Comparison of ENCODE assay signal across 1 cellular context in the genomic region with DNA sequence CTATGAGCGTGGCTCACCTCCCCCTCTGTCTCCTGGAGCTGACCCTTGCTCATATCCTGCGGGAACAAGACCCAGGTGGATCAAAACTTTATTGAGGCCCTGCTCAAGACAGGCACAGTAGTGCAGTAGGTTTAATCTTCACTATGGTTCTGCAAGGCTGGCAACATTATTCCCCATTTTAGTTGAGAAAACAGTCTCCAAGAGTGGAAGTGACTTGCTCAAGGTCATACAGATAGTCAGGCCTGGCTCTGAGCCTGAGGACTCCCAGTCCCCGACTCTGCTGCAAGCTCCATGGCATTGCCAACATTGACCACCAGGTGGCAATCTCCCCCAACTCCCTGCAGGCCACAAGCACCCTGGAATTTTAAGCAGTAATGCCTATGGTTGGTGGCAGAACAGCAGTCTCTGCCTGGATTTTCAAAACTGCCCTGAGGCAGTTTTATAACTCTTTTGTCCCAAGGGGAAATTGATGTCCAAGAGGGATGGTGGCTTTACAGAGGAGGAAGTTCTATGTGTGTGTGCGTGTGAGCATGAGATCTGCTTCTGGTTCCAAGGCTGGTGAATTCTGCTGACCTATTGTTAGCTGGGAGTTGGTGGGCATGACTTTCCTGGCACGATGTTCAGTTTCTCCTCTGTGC.
TF ChIP-seq lines count a peak whose summit lies in the region.

No MANE protein-coding gene starts in this region.

TF ChIP-seq in K562, 482 proteins besides CTCF, POLR2A, EP300 and RAD21 (continued from another document):
- 0 out of 2 replicates have a peak, but pooled peaks have one; percentile 49 for TF ChIP-seq ZNF449 (CRISPR knock-in tag; IDR thresholded peaks at IDR 0.05)
- TF ChIP-seq MCM2 (IDR thresholded peaks at IDR 0.05; ENCODE audit: low read depth), result no peak
- no peak for TF ChIP-seq E2F1 (CRISPR knock-in tag; IDR thresholded peaks at IDR 0.05)
- TF ChIP-seq TEAD1 (CRISPR knock-in tag; IDR thresholded peaks at IDR 0.05), result peak; percentile 79 to 97; a peak in 3 of 4 replicates
- TF ChIP-seq ZKSCAN1 (IDR thresholded peaks at IDR 0.05; ENCODE audit: low read depth, low read length), result no peak
- TF ChIP-seq, protein P1, sequence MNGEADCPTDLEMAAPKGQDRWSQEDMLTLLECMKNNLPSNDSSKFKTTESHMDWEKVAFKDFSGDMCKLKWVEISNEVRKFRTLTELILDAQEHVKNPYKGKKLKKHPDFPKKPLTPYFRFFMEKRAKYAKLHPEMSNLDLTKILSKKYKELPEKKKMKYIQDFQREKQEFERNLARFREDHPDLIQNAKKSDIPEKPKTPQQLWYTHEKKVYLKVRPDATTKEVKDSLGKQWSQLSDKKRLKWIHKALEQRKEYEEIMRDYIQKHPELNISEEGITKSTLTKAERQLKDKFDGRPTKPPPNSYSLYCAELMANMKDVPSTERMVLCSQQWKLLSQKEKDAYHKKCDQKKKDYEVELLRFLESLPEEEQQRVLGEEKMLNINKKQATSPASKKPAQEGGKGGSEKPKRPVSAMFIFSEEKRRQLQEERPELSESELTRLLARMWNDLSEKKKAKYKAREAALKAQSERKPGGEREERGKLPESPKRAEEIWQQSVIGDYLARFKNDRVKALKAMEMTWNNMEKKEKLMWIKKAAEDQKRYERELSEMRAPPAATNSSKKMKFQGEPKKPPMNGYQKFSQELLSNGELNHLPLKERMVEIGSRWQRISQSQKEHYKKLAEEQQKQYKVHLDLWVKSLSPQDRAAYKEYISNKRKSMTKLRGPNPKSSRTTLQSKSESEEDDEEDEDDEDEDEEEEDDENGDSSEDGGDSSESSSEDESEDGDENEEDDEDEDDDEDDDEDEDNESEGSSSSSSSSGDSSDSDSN (IDR thresholded peaks at IDR 0.05; ENCODE audit: borderline replicate concordance in 1 of 2, low read depth in 2 of 2, low read length in 2 of 2), result peak in 1 of 2 experiments; percentile 25; a peak in 1 of 4 replicates
- no peak for TF ChIP-seq NUFIP1 (IDR thresholded peaks at IDR 0.05; ENCODE audit: partially characterized antibody)
- 0 out of 2 replicates have a peak, but pooled peaks have one; percentile 35 for TF ChIP-seq XRCC5 (IDR thresholded peaks at IDR 0.05; ENCODE audit: low read depth, low read length)
- TF ChIP-seq SMARCB1 (IDR thresholded peaks at IDR 0.05; ENCODE audit: insufficient read length, low read depth), result no peak
- TF ChIP-seq ZNF212 (CRISPR knock-in tag; IDR thresholded peaks at IDR 0.05), result 0 out of 2 replicates have a peak, but pooled peaks have one; percentile 23
- no peak; the same call in 1 of the 2 replicates for TF ChIP-seq MAFG (tag; conservative IDR thresholded peaks at IDR 0.05)
- TF ChIP-seq SP2 (IDR thresholded peaks at IDR 0.05; ENCODE audit: extremely low read depth, low read depth, low read length, poor library complexity, severe bottlenecking), result no peak
- TF ChIP-seq ZNF511 (CRISPR knock-in tag; IDR thresholded peaks at IDR 0.05), result peak; percentile 30; the same call in 1 of the 2 replicates
- TF ChIP-seq NCOA4 (IDR thresholded peaks at IDR 0.05; ENCODE audit: partially characterized antibody), result no peak
- TF ChIP-seq ZNF76 (CRISPR knock-in tag; IDR thresholded peaks at IDR 0.05; ENCODE audit: borderline replicate concordance), result 0 out of 2 replicates have a peak, but pooled peaks have one; percentile 70
- TF ChIP-seq TEAD4 (IDR thresholded peaks at IDR 0.05; ENCODE audit: low read length), result peak; percentile 82
- no peak for TF ChIP-seq TEAD4 (CRISPR knock-in tag; IDR thresholded peaks at IDR 0.05; ENCODE audit: borderline replicate concordance)
- TF ChIP-seq ELF4 (CRISPR knock-in tag; IDR thresholded peaks at IDR 0.05), result 0 out of 2 replicates have a peak, but pooled peaks have one; percentile 60
- peak; percentile 84 for TF ChIP-seq RB1 (IDR thresholded peaks at IDR 0.05; ENCODE audit: low read depth)
